Comparison of ENCODE assay signal across 8 cellular contexts in the genomic region with DNA sequence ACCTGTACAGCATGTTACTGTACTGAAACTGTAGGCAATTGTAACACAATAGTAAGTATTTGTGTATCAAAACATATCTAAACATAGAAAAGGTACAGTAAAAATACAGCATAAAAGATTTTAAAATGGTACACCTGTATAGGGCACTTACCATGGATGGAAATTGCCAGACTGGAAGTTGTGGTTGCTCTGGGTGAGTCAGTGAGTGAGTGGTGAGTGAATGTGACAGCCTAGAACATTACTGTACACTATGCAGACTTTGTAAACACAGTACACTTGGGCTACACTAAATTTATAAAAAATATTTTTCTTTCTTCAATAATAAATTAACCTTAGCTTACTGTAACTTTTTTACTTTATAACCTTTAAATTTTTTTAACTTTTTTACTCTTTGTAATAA.
DNase-seq lines count a peak whose midpoint lies in the region; ATAC-seq, FAIRE-seq and TF ChIP-seq lines count a peak whose summit lies in the region.
"Not testable (repeated sequence)": the region's sequence is repeated elsewhere in the genome, so short reads cannot be mapped to it uniquely, and the experiment has no call there.

No MANE protein-coding gene starts in this region.

- H3K9me1 ChIP-seq in endothelial cell of umbilical vein (replicated peaks; ENCODE audit: control insufficient read depth, extremely low read depth, insufficient read depth, low read length), result not testable (repeated sequence)

- not testable (repeated sequence) for H3K4me2 ChIP-seq in endothelial cell of umbilical vein (ENCODE audit: insufficient read depth, low read length); mesenchymal stem cell (ENCODE audit: low read length, poor library complexity, severe bottlenecking)

- FAIRE-seq in endothelial cell of umbilical vein (lab: Jason Lieb, UNC), result peak; percentile 24

- H3K4me3 ChIP-seq in AG10803 (ENCODE audit: low read length); MG63; astrocyte of the cerebellum (ENCODE audit: low read depth, low read length); endothelial cell of umbilical vein (replicated peaks in 1 of 3; ENCODE audit: insufficient read depth in 1 of 3, low read depth in 1 of 3, low read length in 3 of 3); mesenchymal stem cell (ENCODE audit: insufficient read depth in 1 of 2, low read depth in 1 of 2, low read length in 2 of 2): not testable (repeated sequence)

- POLR2A ChIA-PET in endothelial cell of umbilical vein (lab: Charles Lee), result not testable (repeated sequence)

- in situ Hi-C loops in astrocyte of the cerebellum (cut with HindIII; ENCODE audit: low sequenced_read_pairs), result not testable (repeated sequence)

- peaks cover 71% of the 10 kb centered on the region for H3K4me1 ChIP-seq in endothelial cell of umbilical vein (ENCODE audit: control insufficient read depth, extremely low read depth, insufficient read depth, low read length)
- H3K4me1 ChIP-seq in foreskin keratinocyte, result peaks cover 29% of the 10 kb centered on the region
- H3K4me1 ChIP-seq in mesenchymal stem cell (ENCODE audit: control insufficient read depth, insufficient read depth, low read depth, low read length), result not testable (repeated sequence)

- not testable (repeated sequence) for H3K9me3 ChIP-seq in MG63; endothelial cell of umbilical vein (replicated peaks; ENCODE audit: control insufficient read depth, insufficient read depth, low read length); mesenchymal stem cell (ENCODE audit: control insufficient read depth, low read length)

- dilution Hi-C loops in endothelial cell of umbilical vein (cut with MboI; ENCODE audit: extremely low pct_ligation_motif_present, low sequenced_read_pairs), result not testable (repeated sequence)

- not testable (repeated sequence) for H3K9ac ChIP-seq in endothelial cell of umbilical vein (replicated peaks; ENCODE audit: extremely low read depth, insufficient read depth, low read length); mesenchymal stem cell (ENCODE audit: low read length)

- H3K4ac ChIP-seq in mesenchymal stem cell (ENCODE audit: low read depth in 1 of 2, low read length in 2 of 2), result not testable (repeated sequence)

- peak overlapping the region; percentile 29 for H3K27ac ChIP-seq in endothelial cell of umbilical vein (ENCODE audit: insufficient read depth, low read depth, low read length)
- H3K27ac ChIP-seq in foreskin keratinocyte, result not testable (repeated sequence)
- peak overlapping the region; percentile 28 for H3K27ac ChIP-seq in mesenchymal stem cell (ENCODE audit: low read length, poor library complexity, severe bottlenecking)

- H2BK15ac ChIP-seq in mesenchymal stem cell (ENCODE audit: low read depth, poor library complexity, severe bottlenecking), result not testable (repeated sequence)

- H4K91ac ChIP-seq in mesenchymal stem cell (ENCODE audit: low read length), result not testable (repeated sequence)

- H2BK120ac ChIP-seq in mesenchymal stem cell (ENCODE audit: low read depth, low read length), result not testable (repeated sequence)

- TF ChIP-seq POLR2A in endothelial cell of umbilical vein (IDR thresholded peaks at IDR 0.05; ENCODE audit: low read depth, low read length), result not testable (repeated sequence)

- not testable (repeated sequence) for H3K27me3 ChIP-seq in MG63; endothelial cell of umbilical vein (ENCODE audit: control insufficient read depth in 2 of 2, insufficient read depth in 2 of 2, low read length in 2 of 2); foreskin keratinocyte; mesenchymal stem cell (ENCODE audit: control insufficient read depth in 1 of 2, insufficient read depth in 1 of 2, low read length in 2 of 2)

- intact Hi-C loops in endothelial cell of umbilical vein (cut with micrococcal nuclease), result not testable (repeated sequence)

- not testable (repeated sequence) for H2AFZ ChIP-seq in endothelial cell of umbilical vein (ENCODE audit: low read depth, low read length); mesenchymal stem cell (ENCODE audit: low read depth, low read length)

- not testable (repeated sequence) for H4K8ac ChIP-seq in mesenchymal stem cell (ENCODE audit: low read length)

- not testable (repeated sequence) for H3K14ac ChIP-seq in mesenchymal stem cell (ENCODE audit: low read length in 2 of 2)

- ATAC-seq in foreskin keratinocyte, result peak; percentile 99

- not testable (repeated sequence) for H2BK5ac ChIP-seq in mesenchymal stem cell (ENCODE audit: low read depth, low read length, poor library complexity, severe bottlenecking)

- H3K23ac ChIP-seq in mesenchymal stem cell (ENCODE audit: low read length in 2 of 2), result not testable (repeated sequence)

- peak; percentile 33 for DNase-seq in AG10803 (ENCODE audit: low read depth)
- DNase-seq in HCEC 1CT, result peak; percentile 68
- peak; percentile 30 for DNase-seq in MG63
- DNase-seq in RPMI7951 (ENCODE audit: low read depth), result peak; percentile 60
- peak; percentile 27 for DNase-seq in astrocyte of the cerebellum (ENCODE audit: low read depth)
- peak; percentile 55 for DNase-seq in endothelial cell of umbilical vein (ENCODE audit: low read depth, low spot score)
- DNase-seq in foreskin keratinocyte, result peak; percentile 56 to 82
- peak; percentile 65 for DNase-seq in mesenchymal stem cell

- peaks cover 89% of the 10 kb centered on the region for H3K79me2 ChIP-seq in endothelial cell of umbilical vein (ENCODE audit: control insufficient read depth, insufficient read depth, low read length)

- H3K18ac ChIP-seq in mesenchymal stem cell (ENCODE audit: low read depth in 1 of 2, low read length in 2 of 2), result not testable (repeated sequence)

- BruUV-seq in endothelial cell of umbilical vein (replicated peaks; lab: Mats Ljungman, UMichigan), result not testable (repeated sequence)

- TF ChIP-seq CTCF in AG10803 (conservative IDR thresholded peaks at IDR 0.05; ENCODE audit: low read length); astrocyte of the cerebellum (IDR thresholded peaks at IDR 0.05; ENCODE audit: low read depth, low read length, missing control alignments); endothelial cell of umbilical vein (IDR thresholded peaks at IDR 0.05; ENCODE audit: extremely low read depth in 1 of 2, insufficient read depth in 1 of 2, low read depth in 1 of 2, low read length in 2 of 2); foreskin keratinocyte (conservative IDR thresholded peaks at IDR 0.05): not testable (repeated sequence)

- H2AK5ac ChIP-seq in mesenchymal stem cell (ENCODE audit: low read length, severe bottlenecking), result not testable (repeated sequence)

- H3K79me1 ChIP-seq in mesenchymal stem cell (replicated peaks; ENCODE audit: low read length, poor library complexity, severe bottlenecking), result not testable (repeated sequence)

- H3K36me3 ChIP-seq in MG63; endothelial cell of umbilical vein (ENCODE audit: control insufficient read depth in 2 of 2, extremely low read depth in 1 of 2, insufficient read depth in 2 of 2, low read length in 2 of 2): not testable (repeated sequence)
- H3K36me3 ChIP-seq in mesenchymal stem cell (ENCODE audit: control insufficient read depth in 1 of 2, insufficient read depth in 2 of 2, low read depth in 1 of 2, low read length in 2 of 2), result peaks cover 7 to 64% of the 10 kb centered on the region in 2 experiments

- not testable (repeated sequence) for H2BK12ac ChIP-seq in mesenchymal stem cell (ENCODE audit: low read length in 2 of 2)

- CTCF ChIA-PET in endothelial cell of umbilical vein (lab: Charles Lee), result interaction anchor here (0.6 to 3.5 kb wide), 7 partner anchors 8 to 101 kb away, joined by 3 to 13 read pairs (median 4); no protein-coding TSS in a partner anchor

- not testable (repeated sequence) for H4K20me1 ChIP-seq in endothelial cell of umbilical vein (replicated peaks; ENCODE audit: control insufficient read depth, extremely low read depth, insufficient read depth, low read length)

TF ChIP-seq in endothelial cell of umbilical vein, 7 proteins besides CTCF, POLR2A, EP300 and RAD21:
- TF ChIP-seq JUN (IDR thresholded peaks at IDR 0.05; ENCODE audit: borderline replicate concordance, insufficient read depth, insufficient read length, low read depth) (peak; percentile 10), FOS (IDR thresholded peaks at IDR 0.05; ENCODE audit: borderline replicate concordance, insufficient read depth, low read length) (peak; percentile 74)
